2 cellular contexts compared by ENCODE assay signal in the genomic region with DNA sequence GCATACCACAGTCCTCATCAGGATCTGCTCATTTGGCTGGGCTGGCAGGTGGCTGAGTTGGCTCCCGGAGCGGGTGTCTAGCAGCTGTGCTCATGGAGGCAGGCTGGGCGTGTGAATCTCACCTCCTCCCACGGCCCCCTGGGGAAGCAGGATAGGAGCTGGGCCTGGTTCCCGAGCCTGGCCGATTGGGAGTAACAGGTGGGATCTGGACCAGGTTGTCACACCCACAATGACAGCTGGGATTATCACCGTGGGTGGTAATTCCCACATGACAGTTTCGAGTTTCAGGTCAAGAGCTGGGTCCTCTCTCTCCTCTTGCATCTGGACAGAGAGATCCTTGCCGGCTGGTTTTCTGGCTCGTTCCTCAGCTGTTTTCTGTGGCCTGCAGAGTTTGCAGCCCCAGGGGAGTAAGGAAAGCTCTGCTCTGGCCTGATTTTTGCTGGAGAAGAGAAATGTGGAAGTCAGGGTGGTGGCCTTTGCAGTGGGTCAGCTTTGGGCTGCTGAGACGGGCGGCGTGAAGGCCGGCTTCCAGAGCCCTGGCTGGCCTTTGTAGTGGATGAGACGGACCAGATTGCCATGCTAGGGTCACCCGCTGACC.
TF ChIP-seq lines count a peak whose summit lies in the region.

No MANE protein-coding gene starts in this region.

TF ChIP-seq in GM23338, 12 proteins besides CTCF, POLR2A, EP300 and RAD21:
- no peak for TF ChIP-seq REST (IDR thresholded peaks at IDR 0.05; ENCODE audit: unreplicated experiment)

TF ChIP-seq in SK-N-SH treated with all-trans-retinoic acid at 6 μM for 48 hours, 23 proteins besides CTCF, POLR2A, EP300 and RAD21 (continued from another document):
- TF ChIP-seq PATZ1 (CRISPR knock-in tag; IDR thresholded peaks at IDR 0.05; ENCODE audit: borderline replicate concordance) (no peak), BACH2 (CRISPR knock-in tag; IDR thresholded peaks at IDR 0.05; ENCODE audit: borderline replicate concordance) (no peak), ARNTL (CRISPR knock-in tag; IDR thresholded peaks at IDR 0.05; ENCODE audit: borderline replicate concordance, low read depth) (no peak)
TF ChIP-seq in SK-N-SH treated with all-trans-retinoic acid at 6 μM for 48 hours: peak in this region for 0.
